In the genomic region with DNA sequence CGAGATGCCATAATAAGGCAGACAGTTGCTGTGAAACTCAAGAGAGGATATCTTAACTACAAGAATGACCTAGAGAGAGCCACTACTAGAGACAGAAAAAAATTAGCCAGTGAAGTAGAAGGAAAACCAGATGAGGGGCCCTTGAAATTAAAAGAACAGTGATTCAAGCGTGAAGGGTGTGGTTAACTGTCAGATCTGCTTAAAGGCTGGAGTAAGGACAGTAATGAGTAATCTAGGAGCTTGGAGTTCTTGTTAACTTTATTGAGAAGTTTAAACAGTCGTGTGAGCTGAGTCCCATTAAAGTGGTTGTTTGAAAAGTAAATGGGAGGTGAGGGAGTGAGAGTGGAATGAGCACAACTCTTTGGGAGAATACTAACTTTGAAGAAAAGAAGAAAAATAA, we compare ENCODE assay signal across 22 cellular contexts. TPM values are rescaled to one million over a fixed set of nuclear protein-coding genes. Genes with fewer than 3 reads are reported as not detected.
DNase-seq lines count a peak whose midpoint lies in the region; ATAC-seq, FAIRE-seq and TF ChIP-seq lines count a peak whose summit lies in the region.
"Had no signal": no experiment of that assay in that cellular context is flagged by ENCODE, and none has a peak within 500 bp of the region (broad histone marks: within the 10 kb centered on the region; RNA-seq: fewer than 3 reads in every experiment).

No MANE protein-coding gene starts in this region.

- BruUV-seq in K562 (replicated peaks; lab: Mats Ljungman, UMichigan) = no TSS peak

- peaks cover 3% of the 10 kb centered on the region; the same call in 1 of the 3 replicates for H3K36me3 ChIP-seq in K562 (ENCODE audit: control insufficient read depth, insufficient read depth, low read length)

- no peak overlapping the region for H3K4me3 ChIP-seq in K562

- H3K9ac ChIP-seq in K562 (ENCODE audit: insufficient read depth in 1 of 2, low read depth in 2 of 2, low read length in 2 of 2) = no peak overlapping the region

- intact Hi-C loops in K562 (cut with micrococcal nuclease) = no loop called here

- no peak for TF ChIP-seq EP300 in K562 (IDR thresholded peaks at IDR 0.05; ENCODE audit: low read length)

- no peak overlapping the region for H3K4me3 Mint-ChIP-seq in stimulated activated naive B cell treated with anti-CD40 and anti-IgM and Interleukin-4, amounts not matched to agents 10 μg/mL and 1 μg/mL and 100 μg/mL, for 72 hours

- no peaks in the 10 kb centered on the region for H3K27me3 ChIP-seq in K562 (ENCODE audit: control insufficient read depth in 2 of 2, insufficient read depth in 2 of 2, low read length in 2 of 2)

- no peak overlapping the region for H2AFZ ChIP-seq in K562 (ENCODE audit: low read depth, low read length)

- in situ Hi-C loops in K562 (cut with MboI) = no loop called here

- no peak for FAIRE-seq in K562 (lab: Jason Lieb, UNC)
- FAIRE-seq: G401.6, GM12891 had no signal

- no peak overlapping the region for H3K27ac ChIP-seq in K562 (ENCODE audit: extremely low read depth, low read depth, low read length)
- H3K27ac ChIP-seq: C4-2B had no signal

- TF ChIP-seq RAD21 in K562 (CRISPR knock-in tag; conservative IDR thresholded peaks at IDR 0.05 in 1 of 2, IDR thresholded peaks at IDR 0.05 in 1 of 2) = no peak

- no peaks in the 10 kb centered on the region for H3K9me1 ChIP-seq in K562 (ENCODE audit: control insufficient read depth, insufficient read depth, low read length)

- CTCF ChIA-PET in K562 (lab: Yijun Ruan, JAX; ENCODE audit: low intra/inter-chr PET ratio) = no interaction called here

- POLR2A ChIA-PET in K562 (lab: Yijun Ruan, JAX) = no interaction called here

- DNase-seq in K562 (ENCODE audit: extremely low read depth in 1 of 4, low spot score in 3 of 4) = no peak
- DNase-seq in kidney tubule cell (ENCODE audit: low spot score) = peak; percentile 12
- DNase-seq in stimulated activated naive B cell treated with anti-CD40 and anti-IgM and Interleukin-4, amounts not matched to agents 10 μg/mL and 1 μg/mL and 100 μg/mL, for 72 hours = no peak
- no peak for DNase-seq in GM10266 (ENCODE audit: extremely low spot score)
- no peak for DNase-seq in stimulated activated naive CD8-positive, alpha-beta T cell treated with anti-CD3 and anti-CD28 coated beads, Interleukin-15, Interleukin-2, amounts not matched to agents 100 U/mL and 50 U/mL, for 24 hours
- no peak for DNase-seq in islet precursor cell
- DNase-seq: ACHN, AML-193, DMS79, KG1, MV-4-11, NCI-H1694 treated with DMSO at 0.1 percent for 48 hours, NCI-H2107, NCI-H510A, NCI-H774, RPMI8226, SIG-M5 had no signal

- H3K4me1 ChIP-seq in K562 (replicated peaks in 1 of 2; ENCODE audit: control insufficient read depth in 2 of 2, insufficient read depth in 2 of 2, low read length in 2 of 2) = no peaks in the 10 kb centered on the region; a peak in 1 of 5 replicates

- H3K9me3 Mint-ChIP-seq in stimulated activated naive B cell treated with anti-CD40 and anti-IgM and Interleukin-4, amounts not matched to agents 10 μg/mL and 1 μg/mL and 100 μg/mL, for 72 hours = peaks cover 8 to 15% of the 10 kb centered on the region in 2 donors

- no peak overlapping the region for H3K27ac Mint-ChIP-seq in stimulated activated naive B cell treated with anti-CD40 and anti-IgM and Interleukin-4, amounts not matched to agents 10 μg/mL and 1 μg/mL and 100 μg/mL, for 72 hours

- H3K4me1 Mint-ChIP-seq in stimulated activated naive B cell treated with anti-CD40 and anti-IgM and Interleukin-4, amounts not matched to agents 10 μg/mL and 1 μg/mL and 100 μg/mL, for 72 hours = peaks cover 11 to 22% of the 10 kb centered on the region in 2 donors

- H3K9me3 ChIP-seq in K562 (replicated peaks; ENCODE audit: control insufficient read depth, insufficient read depth, low read depth, low read length) = no peaks in the 10 kb centered on the region; the same call in none of the 2 replicates

- H3K27me3 Mint-ChIP-seq in stimulated activated naive B cell treated with anti-CD40 and anti-IgM and Interleukin-4, amounts not matched to agents 10 μg/mL and 1 μg/mL and 100 μg/mL, for 72 hours = no peaks in the 10 kb centered on the region

- no peaks in the 10 kb centered on the region for H4K20me1 ChIP-seq in K562 (replicated peaks; ENCODE audit: control insufficient read depth, insufficient read depth, low read length)

- no peak for TF ChIP-seq POLR2A in K562 (conservative IDR thresholded peaks at IDR 0.05)

- no peak overlapping the region for H3K4me2 ChIP-seq in K562 (ENCODE audit: insufficient read depth, low read length)

- no peaks in the 10 kb centered on the region; the same call in 1 of the 3 replicates for H3K79me2 ChIP-seq in K562 (ENCODE audit: control insufficient read depth, insufficient read depth, low read length)

- no peak for TF ChIP-seq CTCF in K562 (IDR thresholded peaks at IDR 0.05 in 2 of 3, conservative IDR thresholded peaks at IDR 0.05 in 1 of 3; ENCODE audit: insufficient read depth in 2 of 3, low read depth in 1 of 3, low read length in 3 of 3)
- TF ChIP-seq CTCF in GM10266 (IDR thresholded peaks at IDR 0.05; ENCODE audit: control insufficient read depth, insufficient read depth, low read depth, missing control alignments) = no peak

- peaks cover 14 to 33% of the 10 kb centered on the region in 2 donors for H3K36me3 Mint-ChIP-seq in stimulated activated naive B cell treated with anti-CD40 and anti-IgM and Interleukin-4, amounts not matched to agents 10 μg/mL and 1 μg/mL and 100 μg/mL, for 72 hours

- 45% methylated on average over 3 of the region's 3 CpGs for WGBS in K562 (ENCODE audit: insufficient coverage, low coverage, missing lambda C conversion rate)

- peak; percentile 45 for ATAC-seq in HG02884 (IDR thresholded peaks at IDR 0.05; ENCODE audit: unreplicated experiment)
- no peak; the same call in 2 of the 3 replicates for ATAC-seq in K562
- ATAC-seq in stimulated activated naive B cell treated with anti-CD40 and anti-IgM and Interleukin-4, amounts not matched to agents 10 μg/mL and 1 μg/mL and 100 μg/mL, for 72 hours (replicated peaks) = peak; percentile 38 to 76
- ATAC-seq in stimulated activated naive CD8-positive, alpha-beta T cell treated with anti-CD3 and anti-CD28 coated beads, Interleukin-15, Interleukin-2, amounts not matched to agents 100 U/mL and 50 U/mL, for 24 hours = no peak
- ATAC-seq: SK-N-SH treated with all-trans-retinoic acid at 6 μM for 48 hours had no signal

TF ChIP-seq in K562, 482 proteins besides CTCF, POLR2A, EP300 and RAD21 (continues in another document):
- TF ChIP-seq PHTF2 (CRISPR knock-in tag; IDR thresholded peaks at IDR 0.05) = no peak

RNA-seq across cellular contexts. Expression of a gene that starts 21.3 kb away (rescaled TPM):
- 60.2 and 142 TPM in 2 replicates for total RNA-seq in K562 (2011; cell fraction: chromatin; rRNA removed; ENCODE audit: low replicate concordance)
- total RNA-seq in K562 (2011; cell fraction: nucleolus; rRNA removed) = 26.5 and 31.6 TPM in 2 replicates
- 64.9 and 92.9 TPM in 2 replicates for total RNA-seq in K562 (2011; cell fraction: nucleoplasm; rRNA removed)
- total RNA-seq in K562 (2014; rRNA removed) (12.3 and 17.3 TPM in 2 replicates), K562 (2014; rRNA removed; fragmentation: Illumina TruSeq; extraction: Trizol) (24.8 and 28.4 TPM in 2 replicates), K562 (2015; rRNA removed; fragmentation: Illumina TruSeq; extraction: Trizol) (17.1 and 20.4 TPM in 2 replicates), K562 (2021) (20.6 and 22.7 TPM in 2 replicates)
- polyA plus RNA-seq in K562 (2011; rRNA removed) (20.6 and 25.6 TPM in 2 replicates), K562 (2014; fragmentation: Illumina TruSeq; extraction: Trizol) (9.9 TPM in 2 replicates), K562 (2014; fragmentation: Nextera tagmentation; extraction: Ambion mirVana) (10 to 100 TPM; 14.6 to 15.2 TPM), K562 (2014; rRNA removed) (11.3 and 12.3 TPM in 2 replicates)
- 4.5 and 17.6 TPM in 2 replicates for polyA plus RNA-seq in K562 (2011; cell fraction: cytosol; rRNA removed)
- 11.0 and 14.0 TPM in 2 replicates for polyA plus RNA-seq in K562 (2011; cell fraction: nucleus; rRNA removed)
- 10.4 and 11.0 TPM in 2 replicates for polyA plus RNA-seq in K562 (2012)
- polyA minus RNA-seq in K562 (2011; rRNA and poly(A)+ RNA removed) = 131 and 146 TPM in 2 replicates
- polyA minus RNA-seq in K562 (2011; cell fraction: cytosol; rRNA and poly(A)+ RNA removed) = 15.7 and 16.8 TPM in 2 replicates
- 52.0 and 80.2 TPM in 2 replicates for polyA minus RNA-seq in K562 (2011; cell fraction: nucleus; rRNA and poly(A)+ RNA removed)

RNA-seq across cellular contexts. Expression of a gene that starts 21.5 kb away (rescaled TPM):
- total RNA-seq in K562 (2011; cell fraction: chromatin; rRNA removed; ENCODE audit: low replicate concordance) = 30.6 and 57.6 TPM in 2 replicates
- 17.1 and 20.7 TPM in 2 replicates for total RNA-seq in K562 (2011; cell fraction: nucleolus; rRNA removed)
- total RNA-seq in K562 (2011; cell fraction: nucleoplasm; rRNA removed) = 25.0 and 26.9 TPM in 2 replicates
- total RNA-seq in K562 (2014; rRNA removed) = 7.6 and 8.2 TPM in 2 replicates
- total RNA-seq in K562 (2014; rRNA removed; fragmentation: Illumina TruSeq; extraction: Trizol) = 12.2 and 13.3 TPM in 2 replicates
- total RNA-seq in K562 (2015; rRNA removed; fragmentation: Illumina TruSeq; extraction: Trizol) = 13.6 and 15.3 TPM in 2 replicates
- 9.1 and 10.1 TPM in 2 replicates for total RNA-seq in K562 (2021)
- 9.6 and 10.4 TPM in 2 replicates for polyA plus RNA-seq in K562 (2011; rRNA removed)
- 1.9 and 2.0 TPM in 2 replicates for polyA plus RNA-seq in K562 (2011; cell fraction: cytosol; rRNA removed)
- 34.2 and 35.4 TPM in 2 replicates for polyA plus RNA-seq in K562 (2011; cell fraction: nucleus; rRNA removed)
- polyA plus RNA-seq in K562 (2012) = 4.5 and 7.1 TPM in 2 replicates
- 6.6 and 8.3 TPM in 2 replicates for polyA plus RNA-seq in K562 (2014; fragmentation: Illumina TruSeq; extraction: Trizol)
- 1 to 10 TPM; 1.4 to 2.0 TPM for polyA plus RNA-seq in K562 (2014; fragmentation: Nextera tagmentation; extraction: Ambion mirVana)
- polyA plus RNA-seq in K562 (2014; rRNA removed) = 4.2 and 4.3 TPM in 2 replicates
- 51.0 and 52.5 TPM in 2 replicates for polyA minus RNA-seq in K562 (2011; rRNA and poly(A)+ RNA removed)
- polyA minus RNA-seq in K562 (2011; cell fraction: cytosol; rRNA and poly(A)+ RNA removed) = 10.3 and 11.6 TPM in 2 replicates
- 62.6 and 109 TPM in 2 replicates for polyA minus RNA-seq in K562 (2011; cell fraction: nucleus; rRNA and poly(A)+ RNA removed)

Comparison
In these comparisons a context has a peak if more than half of its experiments do, and no peak if none do; other contexts are left out.
1. ATAC-seq: peak in HG02884 (single experiment) and stimulated activated naive B cell treated with anti-CD40 and anti-IgM and Interleukin-4, amounts not matched to agents 10 μg/mL and 1 μg/mL and 100 μg/mL, for 72 hours (2 of 2); none in K562 (single experiment) and stimulated activated naive CD8-positive, alpha-beta T cell treated with anti-CD3 and anti-CD28 coated beads, Interleukin-15, Interleukin-2, amounts not matched to agents 100 U/mL and 50 U/mL, for 24 hours (single experiment).